ENCODE assay signal across 9 cellular contexts in the genomic region with DNA sequence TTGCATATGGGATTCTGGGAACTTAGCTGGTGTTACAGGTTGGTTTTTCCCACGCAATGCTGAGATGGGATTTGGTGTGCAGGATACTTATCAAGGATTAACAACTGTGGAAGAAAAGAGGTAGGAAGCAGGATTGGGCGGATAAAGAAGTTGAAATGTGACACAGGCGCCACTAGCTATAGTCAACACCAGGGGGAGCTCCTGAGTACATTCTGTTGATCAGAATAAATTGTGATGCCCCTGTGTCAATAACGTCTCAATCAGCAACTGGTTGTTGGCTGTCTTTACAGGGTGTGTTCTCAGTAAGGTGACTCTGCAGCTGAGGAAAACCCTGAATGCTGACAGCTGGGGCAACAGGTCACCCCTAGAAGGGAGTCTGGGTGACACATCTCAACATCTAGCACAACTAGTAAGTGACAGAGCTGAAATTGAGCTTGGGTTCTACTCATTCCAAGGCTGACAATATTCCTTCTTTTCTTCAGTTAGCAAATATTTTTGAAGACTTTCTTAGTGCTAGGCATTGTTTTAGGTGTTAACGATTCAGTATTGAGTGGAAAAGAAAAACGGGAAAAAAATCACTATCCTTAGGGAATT.
DNase-seq lines count a peak whose midpoint lies in the region; ATAC-seq and TF ChIP-seq lines count a peak whose summit lies in the region.
"Had no signal": no experiment of that assay in that cellular context is flagged by ENCODE, and none has a peak within 500 bp of the region (broad histone marks: within the 10 kb centered on the region; RNA-seq: fewer than 3 reads in every experiment).

No MANE protein-coding gene starts in this region.

- WGBS in IMR-90 (ENCODE audit: extremely low coverage in 2 of 2, insufficient read length in 1 of 2), 2 experiments: 45% methylated on average over 2 of the region's 6 CpGs; no CpG with 5 or more reads in 1 of the 2 experiments

- in situ Hi-C loops in IMR-90 (cut with MboI; ENCODE audit: low sequenced_read_pairs): no loop called here

- no peak overlapping the region for H3K56ac ChIP-seq in IMR-90 (ENCODE audit: extremely low read depth, insufficient read depth, low read length)

- no peak overlapping the region for H3K4me2 ChIP-seq in IMR-90 (ENCODE audit: low read depth, low read length)

- intact Hi-C loops in IMR-90 (cut with micrococcal nuclease): loop anchor here (1.0 kb wide), 1 partner anchor 617 kb away; a partner anchor contains a TSS

- no peaks in the 10 kb centered on the region for H3K9me3 ChIP-seq in IMR-90 (ENCODE audit: control insufficient read depth, insufficient read depth, low read length)

- H3K36me3 ChIP-seq in IMR-90 (ENCODE audit: control insufficient read depth, insufficient read depth, low read length): no peaks in the 10 kb centered on the region

- H3K27ac ChIP-seq in IMR-90 (ENCODE audit: insufficient read depth, low read length): no peak overlapping the region
- H3K27ac ChIP-seq: epithelial cell of prostate had no signal

- POLR2A ChIA-PET in IMR-90 (lab: Charles Lee; ENCODE audit: unreplicated experiment): no interaction called here

- no peak for TF ChIP-seq POLR2A in IMR-90 (IDR thresholded peaks at IDR 0.05; ENCODE audit: low read depth, low read length)

- TF ChIP-seq CTCF in IMR-90 (conservative IDR thresholded peaks at IDR 0.05; ENCODE audit: low read depth, low read length): peak; percentile 53

- H2AFZ ChIP-seq in IMR-90 (replicated peaks; ENCODE audit: low read length, poor library complexity): no peak overlapping the region

- H3K4me1 ChIP-seq in IMR-90 (ENCODE audit: control insufficient read depth, insufficient read depth, low read length): no peaks in the 10 kb centered on the region

- H3K23ac ChIP-seq in IMR-90 (ENCODE audit: low read depth, low read length): no peak overlapping the region

- DNase-seq in stimulated activated CD4-positive, alpha-beta T cell treated with anti-CD3 and anti-CD28 coated beads, Interleukin-15, amount 100 ng/mL, for 24 hours: peak; percentile 17
- DNase-seq in stimulated activated CD4-positive, alpha-beta T cell treated with anti-CD3 and anti-CD28 coated beads, Interleukin-4, amount 100 ng/mL, for 4 hours: no peak
- DNase-seq in IMR-90: peak; percentile 12
- peak; percentile 5 to 32 for DNase-seq in activated CD4-positive, alpha-beta T cell treated with anti-CD3 and anti-CD28 coated beads, Interleukin-2, amount 50 U/mL, for 48 hours
- peak; percentile 49 for DNase-seq in left lobe of liver (ENCODE audit: low spot score)
- no peak for DNase-seq in activated CD8-positive, alpha-beta memory T cell treated with anti-CD3 and anti-CD28 coated beads for 24 hours

- dilution Hi-C loops in IMR-90 (cut with HindIII; ENCODE audit: low sequenced_read_pairs, unreplicated experiment): no loop called here

- H3K9me1 ChIP-seq in IMR-90 (ENCODE audit: insufficient read depth, low read length): no peaks in the 10 kb centered on the region

- no TSS peak for BruUV-seq in IMR-90 (replicated peaks; lab: Mats Ljungman, UMichigan)

- H4K20me1 ChIP-seq in IMR-90 (ENCODE audit: insufficient read depth, low read length): no peaks in the 10 kb centered on the region

- H3K79me1 ChIP-seq in IMR-90 (ENCODE audit: low read depth in 1 of 2, low read length in 2 of 2): no peaks in the 10 kb centered on the region

- H3K4me3 ChIP-seq in IMR-90 (ENCODE audit: insufficient read depth, low read depth, low read length): no peak overlapping the region

- CTCF ChIA-PET in IMR-90 (lab: Yijun Ruan, JAX): interaction anchor here (0.8 to 1.6 kb wide), 4 partner anchors 11 to 27 kb away, joined by 3 to 5 read pairs (median 4); no protein-coding TSS in a partner anchor

- no peak overlapping the region for H4K8ac ChIP-seq in IMR-90 (ENCODE audit: low read depth in 2 of 2, low read length in 2 of 2)

- H3K27me3 ChIP-seq in IMR-90 (ENCODE audit: control insufficient read depth, insufficient read depth, low read length): no peaks in the 10 kb centered on the region

- no peak overlapping the region for H4K5ac ChIP-seq in IMR-90 (ENCODE audit: low read depth, low read length)

- H2BK120ac ChIP-seq in IMR-90 (ENCODE audit: low read depth, low read length): no peak overlapping the region

- H3K14ac ChIP-seq in IMR-90 (replicated peaks; ENCODE audit: low read depth, low read length): no peak overlapping the region

- no peak overlapping the region for H4K91ac ChIP-seq in IMR-90 (ENCODE audit: insufficient read depth, low read depth, low read length)

- H3K18ac ChIP-seq in IMR-90 (ENCODE audit: low read depth, low read length): no peak overlapping the region

- H2BK5ac ChIP-seq in IMR-90 (ENCODE audit: low read depth, low read length, poor library complexity, severe bottlenecking): no peak overlapping the region

- no peak overlapping the region for H3K4ac ChIP-seq in IMR-90 (ENCODE audit: low read depth, low read length)

- ATAC-seq in IMR-90 (ENCODE audit: low read depth) (peak; percentile 56; the same call in 1 of the 2 replicates), left lobe of liver (peak; percentile 94), HG03025 (IDR thresholded peaks at IDR 0.05; ENCODE audit: low FRiP score, unreplicated experiment) (no peak), HG03159 (IDR thresholded peaks at IDR 0.05; ENCODE audit: unreplicated experiment) (no peak)

- peak; percentile 19; the same call in 1 of the 2 replicates for TF ChIP-seq RAD21 in IMR-90 (IDR thresholded peaks at IDR 0.05; ENCODE audit: low read length)

- no peak overlapping the region for H3K9ac ChIP-seq in IMR-90 (ENCODE audit: low read depth, low read length)

- no peak overlapping the region for H2AK5ac ChIP-seq in IMR-90 (ENCODE audit: low read depth, low read length)

- no peak overlapping the region for H2BK15ac ChIP-seq in IMR-90 (ENCODE audit: low read depth, low read length)

- H2BK20ac ChIP-seq in IMR-90 (ENCODE audit: low read depth, low read length): no peak overlapping the region

- no peak overlapping the region for H2AK9ac ChIP-seq in IMR-90 (replicated peaks; ENCODE audit: low read depth, low read length, poor library complexity)

TF ChIP-seq in IMR-90, 13 proteins besides CTCF, POLR2A, EP300 and RAD21:
- TF ChIP-seq BHLHE40 (IDR thresholded peaks at IDR 0.05; ENCODE audit: low read depth, low read length) (no peak), MAFK (IDR thresholded peaks at IDR 0.05; ENCODE audit: low read depth, low read length) (no peak), RCOR1 (IDR thresholded peaks at IDR 0.05; ENCODE audit: insufficient replicate concordance, low read length) (no peak), FOS (IDR thresholded peaks at IDR 0.05; ENCODE audit: low read depth, low read length) (no peak), MAZ (IDR thresholded peaks at IDR 0.05; ENCODE audit: borderline replicate concordance, low read depth, low read length) (no peak), CEBPB (IDR thresholded peaks at IDR 0.05; ENCODE audit: low read depth, low read length) (no peak), NFE2L2 (IDR thresholded peaks at IDR 0.05; ENCODE audit: low read depth, low read length) (no peak), MXI1 (IDR thresholded peaks at IDR 0.05; ENCODE audit: borderline replicate concordance, low read depth, low read length) (no peak), RFX5 (IDR thresholded peaks at IDR 0.05; ENCODE audit: low read depth, low read length) (no peak), SMC3 (IDR thresholded peaks at IDR 0.05; ENCODE audit: low read depth, low read length) (no peak), CHD1 (IDR thresholded peaks at IDR 0.05; ENCODE audit: low read depth, low read length) (no peak)
- TF ChIP-seq, protein P1, sequence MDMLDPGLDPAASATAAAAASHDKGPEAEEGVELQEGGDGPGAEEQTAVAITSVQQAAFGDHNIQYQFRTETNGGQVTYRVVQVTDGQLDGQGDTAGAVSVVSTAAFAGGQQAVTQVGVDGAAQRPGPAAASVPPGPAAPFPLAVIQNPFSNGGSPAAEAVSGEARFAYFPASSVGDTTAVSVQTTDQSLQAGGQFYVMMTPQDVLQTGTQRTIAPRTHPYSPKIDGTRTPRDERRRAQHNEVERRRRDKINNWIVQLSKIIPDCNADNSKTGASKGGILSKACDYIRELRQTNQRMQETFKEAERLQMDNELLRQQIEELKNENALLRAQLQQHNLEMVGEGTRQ (IDR thresholded peaks at IDR 0.05; ENCODE audit: low read depth, low read length): no peak
- TF ChIP-seq, protein P2, sequence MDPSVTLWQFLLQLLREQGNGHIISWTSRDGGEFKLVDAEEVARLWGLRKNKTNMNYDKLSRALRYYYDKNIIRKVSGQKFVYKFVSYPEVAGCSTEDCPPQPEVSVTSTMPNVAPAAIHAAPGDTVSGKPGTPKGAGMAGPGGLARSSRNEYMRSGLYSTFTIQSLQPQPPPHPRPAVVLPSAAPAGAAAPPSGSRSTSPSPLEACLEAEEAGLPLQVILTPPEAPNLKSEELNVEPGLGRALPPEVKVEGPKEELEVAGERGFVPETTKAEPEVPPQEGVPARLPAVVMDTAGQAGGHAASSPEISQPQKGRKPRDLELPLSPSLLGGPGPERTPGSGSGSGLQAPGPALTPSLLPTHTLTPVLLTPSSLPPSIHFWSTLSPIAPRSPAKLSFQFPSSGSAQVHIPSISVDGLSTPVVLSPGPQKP (IDR thresholded peaks at IDR 0.05; ENCODE audit: borderline replicate concordance, low read depth, low read length): no peak

Comparison
In these comparisons a context has a peak if more than half of its experiments do, and no peak if none do; other contexts are left out.
1. DNase-seq: peak in stimulated activated CD4-positive, alpha-beta T cell treated with anti-CD3 and anti-CD28 coated beads, Interleukin-15, amount 100 ng/mL, for 24 hours (single experiment), IMR-90 (single experiment), activated CD4-positive, alpha-beta T cell treated with anti-CD3 and anti-CD28 coated beads, Interleukin-2, amount 50 U/mL, for 48 hours (2 of 2) and left lobe of liver (single experiment); none in stimulated activated CD4-positive, alpha-beta T cell treated with anti-CD3 and anti-CD28 coated beads, Interleukin-4, amount 100 ng/mL, for 4 hours (0 of 2) and activated CD8-positive, alpha-beta memory T cell treated with anti-CD3 and anti-CD28 coated beads for 24 hours (single experiment).
2. ATAC-seq: peak in IMR-90 (single experiment) and left lobe of liver (single experiment); none in HG03025 (single experiment) and HG03159 (single experiment).